Comparison of ENCODE assay signal across 1 cellular context in genomic region chr11:285021-285893, GRCh38.
TF ChIP-seq lines count a peak whose summit lies in the region.

No MANE protein-coding gene starts in this region.

TF ChIP-seq in SK-N-SH treated with all-trans-retinoic acid at 6 μM for 48 hours, 23 proteins besides CTCF, POLR2A, EP300 and RAD21 (continued from another document):
- TF ChIP-seq TSHZ2 (CRISPR knock-in tag; IDR thresholded peaks at IDR 0.05) (no peak), ZFP30 (CRISPR knock-in tag; IDR thresholded peaks at IDR 0.05) (no peak), CSDC2 (CRISPR knock-in tag; IDR thresholded peaks at IDR 0.05) (no peak), ISL1 (CRISPR knock-in tag; IDR thresholded peaks at IDR 0.05) (no peak), ZC3H10 (CRISPR knock-in tag; IDR thresholded peaks at IDR 0.05) (no peak), ZNF8 (CRISPR knock-in tag; IDR thresholded peaks at IDR 0.05) (no peak), ZNF70 (CRISPR knock-in tag; IDR thresholded peaks at IDR 0.05) (no peak), ARNTL (CRISPR knock-in tag; IDR thresholded peaks at IDR 0.05; ENCODE audit: borderline replicate concordance, low read depth) (no peak), PATZ1 (CRISPR knock-in tag; IDR thresholded peaks at IDR 0.05; ENCODE audit: borderline replicate concordance) (no peak), ZFP3 (CRISPR knock-in tag; IDR thresholded peaks at IDR 0.05) (no peak), GLIS3 (CRISPR knock-in tag; IDR thresholded peaks at IDR 0.05) (no peak), ESRRG (CRISPR knock-in tag; IDR thresholded peaks at IDR 0.05) (no peak)
- TF ChIP-seq, protein P1, sequence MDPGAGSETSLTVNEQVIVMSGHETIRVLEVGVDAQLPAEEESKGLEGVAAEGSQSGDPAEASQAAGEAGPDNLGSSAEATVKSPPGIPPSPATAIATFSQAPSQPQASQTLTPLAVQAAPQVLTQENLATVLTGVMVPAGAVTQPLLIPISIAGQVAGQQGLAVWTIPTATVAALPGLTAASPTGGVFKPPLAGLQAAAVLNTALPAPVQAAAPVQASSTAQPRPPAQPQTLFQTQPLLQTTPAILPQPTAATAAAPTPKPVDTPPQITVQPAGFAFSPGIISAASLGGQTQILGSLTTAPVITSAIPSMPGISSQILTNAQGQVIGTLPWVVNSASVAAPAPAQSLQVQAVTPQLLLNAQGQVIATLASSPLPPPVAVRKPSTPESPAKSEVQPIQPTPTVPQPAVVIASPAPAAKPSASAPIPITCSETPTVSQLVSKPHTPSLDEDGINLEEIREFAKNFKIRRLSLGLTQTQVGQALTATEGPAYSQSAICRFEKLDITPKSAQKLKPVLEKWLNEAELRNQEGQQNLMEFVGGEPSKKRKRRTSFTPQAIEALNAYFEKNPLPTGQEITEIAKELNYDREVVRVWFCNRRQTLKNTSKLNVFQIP (CRISPR knock-in tag; IDR thresholded peaks at IDR 0.05; ENCODE audit: borderline replicate concordance, low read depth), result no peak
